Comparison of ENCODE assay signal across 14 cellular contexts in the genomic region with DNA sequence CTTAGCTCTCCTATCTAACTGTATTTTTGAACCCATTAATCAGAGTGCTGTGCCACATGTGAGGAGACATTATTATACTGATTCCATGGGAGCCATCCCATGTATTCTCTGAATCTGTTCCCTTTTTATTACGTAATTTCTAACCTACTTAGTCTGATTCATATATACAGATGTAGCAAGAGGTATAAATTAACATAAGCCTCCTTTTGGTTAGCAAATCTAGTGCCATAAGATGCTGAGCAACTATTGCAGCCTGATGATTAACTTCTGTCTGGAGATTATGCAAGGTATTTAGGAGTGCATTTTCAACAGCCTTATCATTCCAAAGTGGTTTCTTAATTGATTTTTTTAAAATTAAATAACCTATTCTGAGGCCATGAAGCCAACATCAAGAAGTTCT.
A peak's percentile ranks its signal among the peaks of the same experiment; 100 is the strongest.
DNase-seq lines count a peak whose midpoint lies in the region; ATAC-seq and TF ChIP-seq lines count a peak whose summit lies in the region.
"Had no signal": no experiment of that assay in that cellular context is flagged by ENCODE, and none has a peak within 500 bp of the region (broad histone marks: within the 10 kb centered on the region; RNA-seq: fewer than 3 reads in every experiment).

No MANE protein-coding gene starts in this region.

- ATAC-seq in esophagus mucosa, result peak; percentile 94
- no peak for ATAC-seq in CD4-positive, alpha-beta T cell (ENCODE audit: poor library complexity)
- ATAC-seq: activated CD4-positive, CD25-positive, alpha-beta regulatory T cell treated with anti-CD3 and anti-CD28 coated beads, Interleukin-2, amount 50 U/mL, for 24 hours had no signal

- no peaks in the 10 kb centered on the region for H3K9me3 ChIP-seq in CD4-positive, alpha-beta T cell (ENCODE audit: control insufficient read depth, low read length)
- H3K9me3 ChIP-seq: ascending aorta, neutrophil had no signal

- no peaks in the 10 kb centered on the region for H3K36me3 Mint-ChIP-seq in CD4-positive, alpha-beta T cell (ENCODE audit: low read depth)
- H3K36me3 Mint-ChIP-seq: memory B cell had no signal

- CTCF ChIA-PET in CD4-positive, alpha-beta T cell (lab: Charles Lee), result no interaction called here

- H3K27me3 Mint-ChIP-seq in CD4-positive, alpha-beta T cell, result no peaks in the 10 kb centered on the region
- H3K27me3 Mint-ChIP-seq: memory B cell had no signal

- intact Hi-C loops in CD4-positive, alpha-beta T cell (cut with DNase I, micrococcal nuclease), result no loop called here
- intact Hi-C loops in cardiac septum (cut with DNase I), result no loop called here

- DNase-seq in ELR (ENCODE audit: low read depth) (peak; percentile 90), NOMO-1 treated with DMSO at 0.1 percent for 48 hours (lab: John Stamatoyannopoulos, UW; ENCODE audit: unreplicated experiment) (peak; percentile 88), renal cortical epithelial cell (ENCODE audit: low read depth) (peak; percentile 92), GM20000 (ENCODE audit: low spot score) (no peak), cardiac septum (ENCODE audit: low spot score) (no peak)
- DNase-seq in CD4-positive, alpha-beta T cell, result no peak
- DNase-seq: activated T-cell treated with anti-CD3 and anti-CD28 coated beads for 4 hours, DMS 273 treated with DMSO at 0.1 percent for 48 hours, NCI-H2029 had no signal

- H3K9me3 Mint-ChIP-seq in CD4-positive, alpha-beta T cell, result no peaks in the 10 kb centered on the region
- H3K9me3 Mint-ChIP-seq: memory B cell had no signal

- no peak overlapping the region for H3K4me3 Mint-ChIP-seq in CD4-positive, alpha-beta T cell
- H3K4me3 Mint-ChIP-seq: memory B cell had no signal

- POLR2A ChIA-PET in CD4-positive, alpha-beta T cell (lab: Charles Lee), result no interaction called here

- H3K27ac Mint-ChIP-seq in CD4-positive, alpha-beta T cell, result no peak overlapping the region
- H3K27ac Mint-ChIP-seq: memory B cell had no signal

- no peak overlapping the region for H3K27ac ChIP-seq in CD4-positive, alpha-beta T cell (ENCODE audit: low read depth, low read length)
- H3K27ac ChIP-seq: ascending aorta, neutrophil had no signal

- no peaks in the 10 kb centered on the region for H3K27me3 ChIP-seq in CD4-positive, alpha-beta T cell (ENCODE audit: control insufficient read depth, insufficient read depth, low read length)
- H3K27me3 ChIP-seq: ascending aorta, neutrophil had no signal

- no peak for TF ChIP-seq CTCF in CD4-positive, alpha-beta T cell (IDR thresholded peaks at IDR 0.05)
- TF ChIP-seq CTCF in GM20000 (IDR thresholded peaks at IDR 0.05; ENCODE audit: extremely low read depth, missing control alignments), result no peak

- H3K4me1 Mint-ChIP-seq in CD4-positive, alpha-beta T cell (ENCODE audit: low read depth), result no peaks in the 10 kb centered on the region
- H3K4me1 Mint-ChIP-seq: memory B cell had no signal

Comparison
In these comparisons a context has a peak if more than half of its experiments do, and no peak if none do; other contexts are left out.
1. DNase-seq: peak in ELR (single experiment), NOMO-1 treated with DMSO at 0.1 percent for 48 hours (single experiment) and renal cortical epithelial cell (single experiment); none in CD4-positive, alpha-beta T cell (0 of 10), GM20000 (single experiment) and cardiac septum (single experiment).